8 cellular contexts compared by ENCODE assay signal in genomic region chrX:70433848-70434351, GRCh38. TPM values are rescaled to one million over a fixed set of nuclear protein-coding genes. Genes with fewer than 3 reads are reported as not detected.
DNase-seq lines count a peak whose midpoint lies in the region; ATAC-seq and TF ChIP-seq lines count a peak whose summit lies in the region.

No MANE protein-coding gene starts in this region.

- no peak overlapping the region for H4K91ac ChIP-seq in trophoblast cell (ENCODE audit: low read depth, low read length)

- no CpG with 5 or more reads among the region's 37 CpGs for WGBS in trophoblast cell (ENCODE audit: extremely low coverage, insufficient coverage, insufficient read length)

- H3K4me1 ChIP-seq in cardiac muscle cell (ENCODE audit: low read depth) = peaks cover 5% of the 10 kb centered on the region
- H3K4me1 ChIP-seq in trophoblast cell (ENCODE audit: control insufficient read depth in 1 of 2, insufficient read depth in 2 of 2, low read length in 2 of 2) = peaks cover 0 to 10% of the 10 kb centered on the region in 2 experiments

- no peak overlapping the region for H2BK5ac ChIP-seq in trophoblast cell (ENCODE audit: low read depth, low read length, poor library complexity)

- H4K12ac ChIP-seq in trophoblast cell (ENCODE audit: low read depth, low read length) = no peak overlapping the region

- H3K27ac ChIP-seq in SK-N-MC (no peak overlapping the region), cardiac muscle cell (peak overlapping the region; percentile 60), trophoblast cell (ENCODE audit: low read depth, low read length) (no peak overlapping the region)

- H3K36me3 ChIP-seq in SK-N-MC (ENCODE audit: insufficient read depth, low read length) = no peaks in the 10 kb centered on the region
- H3K36me3 ChIP-seq in cardiac muscle cell = no peaks in the 10 kb centered on the region
- H3K36me3 ChIP-seq in trophoblast cell (ENCODE audit: control insufficient read depth in 1 of 2, insufficient read depth in 2 of 2, low read length in 2 of 2) = no peaks in the 10 kb centered on the region

- H3K4me2 ChIP-seq in trophoblast cell (ENCODE audit: low read length) = peak overlapping the region; percentile 99

- H4K8ac ChIP-seq in trophoblast cell (ENCODE audit: low read depth, low read length) = peak overlapping the region; percentile 80

- H3K9me3 ChIP-seq in SK-N-MC (ENCODE audit: low read depth, low read length) = no peaks in the 10 kb centered on the region
- H3K9me3 ChIP-seq in cardiac muscle cell (ENCODE audit: low read depth) = no peaks in the 10 kb centered on the region
- no peaks in the 10 kb centered on the region for H3K9me3 ChIP-seq in trophoblast cell (ENCODE audit: insufficient read depth, low read depth, low read length)

- H3K27me3 ChIP-seq in cardiac muscle cell = no peaks in the 10 kb centered on the region
- H3K27me3 ChIP-seq in trophoblast cell (ENCODE audit: insufficient read depth, low read length) = no peaks in the 10 kb centered on the region

- peak overlapping the region; percentile 78 for H3K4me3 ChIP-seq in SK-N-MC
- peak overlapping the region; percentile 61 for H3K4me3 ChIP-seq in cardiac muscle cell
- peak overlapping the region; percentile 84 for H3K4me3 ChIP-seq in trophoblast cell (ENCODE audit: low read depth, low read length)

- H3K18ac ChIP-seq in trophoblast cell (ENCODE audit: low read length) = no peak overlapping the region

- H3K79me1 ChIP-seq in trophoblast cell (ENCODE audit: low read length) = peaks cover 4% of the 10 kb centered on the region

- no peak overlapping the region for H3K9ac ChIP-seq in SK-N-MC (ENCODE audit: insufficient read length)
- no peak overlapping the region for H3K9ac ChIP-seq in trophoblast cell (ENCODE audit: low read length)

- no peak overlapping the region for H2AK5ac ChIP-seq in trophoblast cell (ENCODE audit: low read length)

- ATAC-seq in GM21723 (IDR thresholded peaks at IDR 0.05; ENCODE audit: unreplicated experiment) = peak; percentile 76

- no peak overlapping the region for H3K14ac ChIP-seq in trophoblast cell (ENCODE audit: low read length)

- H2BK120ac ChIP-seq in trophoblast cell (ENCODE audit: insufficient read depth, low read length, poor library complexity) = no peak overlapping the region

- TF ChIP-seq CTCF in cardiac muscle cell (IDR thresholded peaks at IDR 0.05; ENCODE audit: low read depth, low read length) = peak; percentile 57

- H3K4ac ChIP-seq in trophoblast cell (ENCODE audit: low read depth, low read length) = no peak overlapping the region

- no peak overlapping the region for H3K23ac ChIP-seq in trophoblast cell (ENCODE audit: low read length)

- DNase-seq in Daoy (ENCODE audit: low read depth) (peak; percentile 64), LHCN-M2 (ENCODE audit: low read depth) (peak; percentile 44), SK-N-MC (ENCODE audit: low read depth, low spot score) (no peak), cardiac muscle cell (ENCODE audit: low read depth in 1 of 2, low spot score in 1 of 2) (peak; percentile 64 to 77), trophoblast cell (peak; percentile 30 to 61), ureter (ENCODE audit: low spot score) (peak; percentile 73)
- peak; percentile 72 for DNase-seq in activated naive CD4-positive, alpha-beta T cell treated with anti-CD3 and anti-CD28 coated beads, Interleukin-2, amount 50 U/mL, for 16 hours

- H2BK12ac ChIP-seq in trophoblast cell (ENCODE audit: low read length) = no peak overlapping the region

- peaks cover 2% of the 10 kb centered on the region for H3K79me2 ChIP-seq in trophoblast cell (ENCODE audit: control insufficient read depth, insufficient read depth, low read length, poor library complexity)

- peak overlapping the region; percentile 97 for H2AFZ ChIP-seq in trophoblast cell (ENCODE audit: insufficient read depth, low read length, poor library complexity)

RNA-seq across cellular contexts. Expression of gene DLG3, which starts 10.7 kb away (rescaled TPM):
- 5.9 and 10.1 TPM in 2 replicates for total RNA-seq in Daoy (2014; rRNA removed; shearing (Covaris generic))
- total RNA-seq in LHCN-M2 (2014; rRNA removed) = 6.8 and 13.5 TPM in 2 replicates
- 3.5 TPM for polyA plus RNA-seq in LHCN-M2 (2012)
- total RNA-seq in cardiac muscle cell = 34.1 and 50.1 TPM in 2 replicates
- polyA plus RNA-seq in cardiac muscle cell = 27.1 and 28.8 TPM in 2 replicates
- 18.6 and 22.7 TPM in 2 replicates for polyA plus RNA-seq in trophoblast cell (2013)
- total RNA-seq in ureter = 34.2 TPM

RNA-seq across cellular contexts. Expression of gene GDPD2, which starts 10.8 kb away (rescaled TPM):
- not detected in 2 replicates for total RNA-seq in Daoy (2014; rRNA removed; shearing (Covaris generic))
- total RNA-seq in LHCN-M2 (2014; rRNA removed) = not detected in 2 replicates
- polyA plus RNA-seq in LHCN-M2 (2012) = 0.35 TPM
- total RNA-seq in cardiac muscle cell = not detected in 2 replicates
- polyA plus RNA-seq in cardiac muscle cell = not detected in 2 replicates
- polyA plus RNA-seq in trophoblast cell (2013) = 0.47 and 0.57 TPM in 2 replicates
- total RNA-seq in ureter = 1.5 TPM
